Comparison of ENCODE assay signal across 15 cellular contexts in genomic region chr4:158189409-158189808, GRCh38. TPM values are rescaled to one million over a fixed set of nuclear protein-coding genes. Genes with fewer than 3 reads are reported as not detected.
A peak's percentile ranks its signal among the peaks of the same experiment; 100 is the strongest.
DNase-seq lines count a peak whose midpoint lies in the region; ATAC-seq and TF ChIP-seq lines count a peak whose summit lies in the region.
"Had no signal": no experiment of that assay in that cellular context is flagged by ENCODE, and none has a peak within 500 bp of the region (broad histone marks: within the 10 kb centered on the region; RNA-seq: fewer than 3 reads in every experiment).

No MANE protein-coding gene starts in this region.

- TF ChIP-seq POLR2A in vagina (IDR thresholded peaks at IDR 0.05) = no peak
- no peak for TF ChIP-seq POLR2A in lower leg skin (IDR thresholded peaks at IDR 0.05)

- H2AFZ ChIP-seq in Karpas-422 (ENCODE audit: low read length) = peak overlapping the region; percentile 79
- H2AFZ ChIP-seq in OCI-LY3 (ENCODE audit: low read depth, low read length) = peak overlapping the region; percentile 82
- H2AFZ ChIP-seq in neural cell (ENCODE audit: low read depth, low read length) = peak overlapping the region; percentile 10
- H2AFZ ChIP-seq: GM23248 had no signal

- TF ChIP-seq CTCF in OCI-LY3 (IDR thresholded peaks at IDR 0.05; ENCODE audit: low read depth, low read length) = no peak
- no peak for TF ChIP-seq CTCF in neural cell (IDR thresholded peaks at IDR 0.05; ENCODE audit: poor library complexity, severe bottlenecking)
- no peak for TF ChIP-seq CTCF in vagina (IDR thresholded peaks at IDR 0.05)
- no peak for TF ChIP-seq CTCF in lower leg skin (IDR thresholded peaks at IDR 0.05)

- peaks cover 4% of the 10 kb centered on the region; the same call in 1 of the 2 replicates for H3K4me1 ChIP-seq in Karpas-422 (ENCODE audit: low read length)
- peaks cover 4% of the 10 kb centered on the region; the same call in 1 of the 2 replicates for H3K4me1 ChIP-seq in OCI-LY3 (ENCODE audit: low read length)
- H3K4me1 ChIP-seq in vagina = peaks cover 7% of the 10 kb centered on the region
- H3K4me1 ChIP-seq: A549, Caco-2 had no signal

- no peak for TF ChIP-seq RAD21 in neural cell (conservative IDR thresholded peaks at IDR 0.05)

- intact Hi-C loops in vagina (cut with DNase I) = no loop called here
- intact Hi-C loops in lower leg skin (cut with DNase I; ENCODE audit: low total_unique reads) = no loop called here

- WGBS in lower leg skin, 2 donors = 96% methylated on average over 1 of the region's 1 CpG

- H3K4me2 ChIP-seq in Karpas-422 (ENCODE audit: low read depth, low read length, poor library complexity, severe bottlenecking) = peak overlapping the region; percentile 28
- peak overlapping the region; percentile 6; the same call in 1 of the 2 replicates for H3K4me2 ChIP-seq in OCI-LY3 (ENCODE audit: low read length)
- peak overlapping the region; percentile 50 for H3K4me2 ChIP-seq in neural cell (ENCODE audit: low read length)
- H3K4me2 ChIP-seq: A549 had no signal

- H3K9me3 ChIP-seq in Karpas-422 (ENCODE audit: low read length) = no peaks in the 10 kb centered on the region
- no peaks in the 10 kb centered on the region for H3K9me3 ChIP-seq in OCI-LY3 (ENCODE audit: insufficient read depth, low read length)
- H3K9me3 ChIP-seq in neural cell (ENCODE audit: low read length) = no peaks in the 10 kb centered on the region
- no peaks in the 10 kb centered on the region for H3K9me3 ChIP-seq in vagina
- H3K9me3 ChIP-seq: A549, Caco-2 had no signal

- H3K79me2 ChIP-seq in Karpas-422 (ENCODE audit: low read length) = no peaks in the 10 kb centered on the region
- no peaks in the 10 kb centered on the region for H3K79me2 ChIP-seq in OCI-LY3 (ENCODE audit: low read length)
- no peaks in the 10 kb centered on the region for H3K79me2 ChIP-seq in neural cell (replicated peaks; ENCODE audit: insufficient read depth, low read length)

- H3K4me3 ChIP-seq in Karpas-422 (ENCODE audit: low read length) (no peak overlapping the region), OCI-LY3 (ENCODE audit: low read length) (no peak overlapping the region), neural cell (ENCODE audit: low read length) (peak overlapping the region; percentile 51), vagina (no peak overlapping the region), lower leg skin (ENCODE audit: low read depth, poor library complexity, severe bottlenecking) (no peak overlapping the region)
- H3K4me3 ChIP-seq: A549, GM23248 had no signal

- no peaks in the 10 kb centered on the region for H3K36me3 ChIP-seq in Karpas-422 (ENCODE audit: insufficient read depth, low read length)
- H3K36me3 ChIP-seq in OCI-LY3 (replicated peaks; ENCODE audit: low read depth, low read length) = no peaks in the 10 kb centered on the region
- no peaks in the 10 kb centered on the region for H3K36me3 ChIP-seq in neural cell (ENCODE audit: insufficient read depth, low read length)
- no peaks in the 10 kb centered on the region for H3K36me3 ChIP-seq in vagina

- no peaks in the 10 kb centered on the region for H4K20me1 ChIP-seq in Karpas-422 (ENCODE audit: insufficient read depth, low read depth, low read length)
- H4K20me1 ChIP-seq in OCI-LY3 (ENCODE audit: insufficient read depth, low read length) = no peaks in the 10 kb centered on the region
- H4K20me1 ChIP-seq in neural cell (ENCODE audit: insufficient read depth) = no peaks in the 10 kb centered on the region

- no peak for TF ChIP-seq EP300 in neural cell (conservative IDR thresholded peaks at IDR 0.05; ENCODE audit: poor library complexity, severe bottlenecking)

- peak; percentile 38 for DNase-seq in CD1c-positive myeloid dendritic cell (ENCODE audit: extremely low spot score)
- DNase-seq in Karpas-422 = peak; percentile 53
- no peak for DNase-seq in vagina (ENCODE audit: extremely low spot score in 2 of 2)
- DNase-seq in lower leg skin (ENCODE audit: low spot score in 2 of 2) = no peak
- DNase-seq: Caco-2; CD8-positive, alpha-beta memory T cell; DND-41; GF-D8; GM23248 had no signal

- H3F3A ChIP-seq in neural cell (ENCODE audit: insufficient read depth, low read length, poor library complexity, severe bottlenecking) = peaks cover 15% of the 10 kb centered on the region

- no peak for ATAC-seq in GM19395 (IDR thresholded peaks at IDR 0.05; ENCODE audit: unreplicated experiment)
- ATAC-seq: A549, HCT116, HepG2 had no signal

- H3K9me2 ChIP-seq in Karpas-422 (replicated peaks; ENCODE audit: insufficient read depth, low read length) (no peaks in the 10 kb centered on the region), neural cell (ENCODE audit: insufficient read depth, low read length) (no peaks in the 10 kb centered on the region)

- H3K9ac ChIP-seq in Karpas-422 (ENCODE audit: low read length) (no peak overlapping the region), OCI-LY3 (ENCODE audit: low read length) (no peak overlapping the region), neural cell (ENCODE audit: low read length) (peak overlapping the region; percentile 58)
- H3K9ac ChIP-seq: GM23248 had no signal

- no peak overlapping the region for H3K27ac ChIP-seq in Karpas-422 (ENCODE audit: low read length)
- H3K27ac ChIP-seq in OCI-LY3 (ENCODE audit: low read length) = no peak overlapping the region
- H3K27ac ChIP-seq in neural cell (ENCODE audit: low read length) = peak overlapping the region; percentile 96
- H3K27ac ChIP-seq in vagina = no peak overlapping the region
- H3K27ac ChIP-seq: A549, GM23248 had no signal

- H3K27me3 ChIP-seq in Karpas-422 (ENCODE audit: low read length) (no peaks in the 10 kb centered on the region), OCI-LY3 (ENCODE audit: low read depth, low read length) (no peaks in the 10 kb centered on the region), neural cell (ENCODE audit: insufficient read depth, low read depth, low read length) (no peaks in the 10 kb centered on the region), vagina (no peaks in the 10 kb centered on the region)

TF ChIP-seq in neural cell, 6 proteins besides CTCF, POLR2A, EP300 and RAD21:
- TF ChIP-seq MXI1 (conservative IDR thresholded peaks at IDR 0.05; ENCODE audit: poor library complexity, severe bottlenecking) = no peak
- no peak for TF ChIP-seq SMC3 (conservative IDR thresholded peaks at IDR 0.05; ENCODE audit: poor library complexity)
- no peak for TF ChIP-seq EZH2 (IDR thresholded peaks at IDR 0.05; ENCODE audit: borderline replicate concordance, insufficient read depth, low read length, poor library complexity, severe bottlenecking)
- no peak for TF ChIP-seq TAF1 (IDR thresholded peaks at IDR 0.05; ENCODE audit: low read depth)
- no peak for TF ChIP-seq POLR2AphosphoS5 (IDR thresholded peaks at IDR 0.05)
- TF ChIP-seq REST (IDR thresholded peaks at IDR 0.05; ENCODE audit: borderline replicate concordance) = no peak

RNA-seq across cellular contexts. Expression of gene GASK1B, which starts 16.6 kb away (rescaled TPM):
- total RNA-seq in Karpas-422 (2014; rRNA removed; shearing (Covaris generic); ENCODE audit: low replicate concordance) = not detected in 2 replicates
- 0.40 and 4.9 TPM in 2 replicates for polyA plus RNA-seq in neural cell
- polyA minus RNA-seq in neural cell = 0.69 and 2.4 TPM in 2 replicates
- total RNA-seq in vagina = 24.3 TPM
- total RNA-seq in lower leg skin = 10 to 100 TPM in 1 of 4 donors, 1 to 10 TPM in 3; 3.8 to 10.8 (median 5.3) TPM
- polyA plus RNA-seq: CD8-positive, alpha-beta memory T cell had no signal

RNA-seq across cellular contexts. Expression of gene TMEM144, which starts 20.9 kb away (rescaled TPM):
- not detected in 2 replicates for total RNA-seq in Karpas-422 (2014; rRNA removed; shearing (Covaris generic); ENCODE audit: low replicate concordance)
- polyA plus RNA-seq in neural cell = 1.3 and 2.8 TPM in 2 replicates
- polyA minus RNA-seq in neural cell = 0.49 and 0.81 TPM in 2 replicates
- total RNA-seq in vagina (5.6 TPM), lower leg skin (1 to 10 TPM; 3.9 to 5.3 (median 4.6) TPM)
- polyA plus RNA-seq: CD8-positive, alpha-beta memory T cell had no signal

Comparison
In these comparisons a context has a peak if more than half of its experiments do, and no peak if none do; other contexts are left out.
1. DNase-seq: peak in CD1c-positive myeloid dendritic cell (single experiment) and Karpas-422 (single experiment); none in vagina (0 of 2) and lower leg skin (0 of 2).
2. H2AFZ ChIP-seq: peak in every context shown above with its lines; median percentile 82 in OCI-LY3; 79 in Karpas-422; 10 in neural cell.
3. Peak in every context shown above with its lines, with median percentiles within 50 percentile points of each other: H3K4me2 ChIP-seq.